7 cellular contexts compared by ENCODE assay signal in genomic region chr1:7770620-7770938, GRCh38. TPM values are rescaled to one million over a fixed set of nuclear protein-coding genes. Genes with fewer than 3 reads are reported as not detected.
A peak's percentile ranks its signal among the peaks of the same experiment; 100 is the strongest.
DNase-seq lines count a peak whose midpoint lies in the region; ATAC-seq and TF ChIP-seq lines count a peak whose summit lies in the region.

No MANE protein-coding gene starts in this region.

- TF ChIP-seq CTCF in GM23338 (conservative IDR thresholded peaks at IDR 0.05; ENCODE audit: low read depth in 2 of 2), result no peak
- TF ChIP-seq CTCF in RWPE2 (IDR thresholded peaks at IDR 0.05; ENCODE audit: poor library complexity, severe bottlenecking), result no peak
- no peak for TF ChIP-seq CTCF in omental fat pad (IDR thresholded peaks at IDR 0.05)

- H3K4me1 ChIP-seq in GM23338 (ENCODE audit: insufficient read depth) (peaks cover 7% of the 10 kb centered on the region), RWPE2 (ENCODE audit: insufficient read depth, poor library complexity, severe bottlenecking) (no peaks in the 10 kb centered on the region)

- DNase-seq in GM23338 (ENCODE audit: low spot score) (no peak), RWPE2 (ENCODE audit: low spot score) (no peak), erythroblast (lab: John Stamatoyannopoulos, UW) (peak; percentile 60 to 71), omental fat pad (ENCODE audit: low spot score) (no peak), T-helper 9 cell (no peak), Ammon's horn (ENCODE audit: low spot score) (no peak), ureter (ENCODE audit: low spot score) (no peak)

- no peaks in the 10 kb centered on the region for H3K9me3 Mint-ChIP-seq in GM23338

- H3K27ac Mint-ChIP-seq in GM23338, result peak overlapping the region; percentile 69; the same call in 1 of the 2 replicates

- peaks cover 13% of the 10 kb centered on the region for H4K20me1 ChIP-seq in GM23338 (replicated peaks; ENCODE audit: insufficient read depth)

- ATAC-seq in GM23338 (no peak; the same call in 1 of the 3 replicates), RWPE2 (ENCODE audit: low read depth) (no peak), omental fat pad (ENCODE audit: low FRiP score) (peak; percentile 21)

- no peaks in the 10 kb centered on the region for H3K9me2 ChIP-seq in GM23338 (ENCODE audit: insufficient read depth)

- H3K27ac ChIP-seq in GM23338 (ENCODE audit: low read depth) (no peak overlapping the region), RWPE2 (ENCODE audit: poor library complexity, severe bottlenecking) (peak overlapping the region; percentile 68)

- H3K36me3 Mint-ChIP-seq in GM23338 (ENCODE audit: low read depth), result peaks cover 18% of the 10 kb centered on the region; the same call in 2 of the 3 replicates

- peaks cover 41% of the 10 kb centered on the region for H3K79me2 ChIP-seq in GM23338 (replicated peaks; ENCODE audit: insufficient read depth)

- peak overlapping the region; percentile 90 for H3K4me3 Mint-ChIP-seq in GM23338

- H3F3A ChIP-seq in GM23338 (replicated peaks; ENCODE audit: low read depth), result no peaks in the 10 kb centered on the region

- peak overlapping the region; percentile 91 for H3K4me2 ChIP-seq in GM23338

- no peaks in the 10 kb centered on the region for H3K9me3 ChIP-seq in RWPE2 (ENCODE audit: severe bottlenecking)

- H3K4me3 ChIP-seq in GM23338, result peak overlapping the region; percentile 95
- H3K4me3 ChIP-seq in RWPE2 (ENCODE audit: severe bottlenecking), result peak overlapping the region; percentile 97

- H3K27me3 Mint-ChIP-seq in GM23338 (ENCODE audit: insufficient read depth, low read depth, poor library complexity), result peaks cover 2% of the 10 kb centered on the region

- no peak for TF ChIP-seq POLR2A in erythroblast (IDR thresholded peaks at IDR 0.05; ENCODE audit: low read length)

- H2AFZ ChIP-seq in GM23338, result peak overlapping the region; percentile 99

- peaks cover 10% of the 10 kb centered on the region; the same call in 2 of the 3 replicates for H3K4me1 Mint-ChIP-seq in GM23338

- H3K36me3 ChIP-seq in GM23338 (ENCODE audit: insufficient read depth) (no peaks in the 10 kb centered on the region), RWPE2 (ENCODE audit: low read depth) (peaks cover 25% of the 10 kb centered on the region)

- H3K27me3 ChIP-seq in GM23338 (ENCODE audit: insufficient read depth) (no peaks in the 10 kb centered on the region), RWPE2 (ENCODE audit: insufficient read depth, poor library complexity, severe bottlenecking) (no peaks in the 10 kb centered on the region)

TF ChIP-seq in GM23338, 12 proteins besides CTCF, POLR2A, EP300 and RAD21 (continues in another document):
- TF ChIP-seq ZNF331 (CRISPR knock-in tag; IDR thresholded peaks at IDR 0.05; ENCODE audit: low read depth) (no peak), POLR2AphosphoS5 (IDR thresholded peaks at IDR 0.05; ENCODE audit: low read depth) (no peak), CREB1 (CRISPR knock-in tag; IDR thresholded peaks at IDR 0.05; ENCODE audit: low read depth) (no peak), EZH2 (IDR thresholded peaks at IDR 0.05; ENCODE audit: low read depth, unreplicated experiment) (no peak), ZNF114 (CRISPR knock-in tag; IDR thresholded peaks at IDR 0.05) (no peak), EZH2phosphoT487 (IDR thresholded peaks at IDR 0.05; ENCODE audit: unreplicated experiment) (no peak), NANOG (IDR thresholded peaks at IDR 0.05; ENCODE audit: borderline replicate concordance) (no peak), REST (IDR thresholded peaks at IDR 0.05; ENCODE audit: unreplicated experiment) (no peak), ZNF462 (CRISPR knock-in tag; IDR thresholded peaks at IDR 0.05) (no peak), JUNB (IDR thresholded peaks at IDR 0.05; ENCODE audit: unreplicated experiment) (no peak)

RNA-seq across cellular contexts. Expression of gene VAMP3, which starts 0.5 kb away (rescaled TPM):
- total RNA-seq in GM23338 (2014; rRNA removed; shearing (Covaris generic)), result 43.0 and 51.6 TPM in 2 replicates
- 15.4 and 16.3 TPM in 2 replicates for polyA plus RNA-seq in GM23338 (2016; fragmentation: Nextera tagmentation; extraction: Ambion mirVana)
- total RNA-seq in omental fat pad (100 to 1,000 TPM; 107 to 125 (median 115) TPM), ureter (113 TPM)

RNA-seq across cellular contexts. Expression of gene PER3, which starts 13.5 kb away (rescaled TPM):
- 10.4 and 16.4 TPM in 2 replicates for total RNA-seq in GM23338 (2014; rRNA removed; shearing (Covaris generic))
- polyA plus RNA-seq in GM23338 (2016; fragmentation: Nextera tagmentation; extraction: Ambion mirVana), result 5.3 and 6.1 TPM in 2 replicates
- total RNA-seq in omental fat pad (10 to 100 TPM in 3 of 4 donors, 1 to 10 TPM in 1; 8.6 to 13.9 (median 12.2) TPM), ureter (33.3 TPM)

Comparison
In these comparisons a context has a peak if more than half of its experiments do, and no peak if none do; other contexts are left out.
1. DNase-seq: peak in erythroblast (2 of 2); none in GM23338 (single experiment), RWPE2 (single experiment), omental fat pad (single experiment), T-helper 9 cell (single experiment), Ammon's horn (single experiment) and ureter (single experiment).